In the genomic region with DNA sequence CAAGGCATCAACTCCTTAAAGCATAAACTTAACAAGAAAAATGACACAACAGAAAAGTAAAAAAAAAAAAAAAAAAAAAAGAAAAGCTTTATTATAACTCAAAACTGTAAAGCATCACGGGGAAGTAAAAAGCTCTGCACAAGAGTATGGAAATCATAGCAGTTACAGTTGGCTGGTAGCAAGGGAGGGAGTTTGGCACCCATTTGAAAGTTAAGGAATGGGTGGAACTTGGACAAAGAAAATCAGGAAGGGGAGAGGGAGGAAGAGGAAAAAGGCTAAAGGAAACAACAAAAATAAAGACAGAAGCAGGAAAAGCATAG, we compare ENCODE assay signal across 1 cellular context.
TF ChIP-seq lines count a peak whose summit lies in the region.

No MANE protein-coding gene starts in this region.

TF ChIP-seq in GM23338, 12 proteins besides CTCF, POLR2A, EP300 and RAD21 (continued from another document):
- TF ChIP-seq, protein P1, sequence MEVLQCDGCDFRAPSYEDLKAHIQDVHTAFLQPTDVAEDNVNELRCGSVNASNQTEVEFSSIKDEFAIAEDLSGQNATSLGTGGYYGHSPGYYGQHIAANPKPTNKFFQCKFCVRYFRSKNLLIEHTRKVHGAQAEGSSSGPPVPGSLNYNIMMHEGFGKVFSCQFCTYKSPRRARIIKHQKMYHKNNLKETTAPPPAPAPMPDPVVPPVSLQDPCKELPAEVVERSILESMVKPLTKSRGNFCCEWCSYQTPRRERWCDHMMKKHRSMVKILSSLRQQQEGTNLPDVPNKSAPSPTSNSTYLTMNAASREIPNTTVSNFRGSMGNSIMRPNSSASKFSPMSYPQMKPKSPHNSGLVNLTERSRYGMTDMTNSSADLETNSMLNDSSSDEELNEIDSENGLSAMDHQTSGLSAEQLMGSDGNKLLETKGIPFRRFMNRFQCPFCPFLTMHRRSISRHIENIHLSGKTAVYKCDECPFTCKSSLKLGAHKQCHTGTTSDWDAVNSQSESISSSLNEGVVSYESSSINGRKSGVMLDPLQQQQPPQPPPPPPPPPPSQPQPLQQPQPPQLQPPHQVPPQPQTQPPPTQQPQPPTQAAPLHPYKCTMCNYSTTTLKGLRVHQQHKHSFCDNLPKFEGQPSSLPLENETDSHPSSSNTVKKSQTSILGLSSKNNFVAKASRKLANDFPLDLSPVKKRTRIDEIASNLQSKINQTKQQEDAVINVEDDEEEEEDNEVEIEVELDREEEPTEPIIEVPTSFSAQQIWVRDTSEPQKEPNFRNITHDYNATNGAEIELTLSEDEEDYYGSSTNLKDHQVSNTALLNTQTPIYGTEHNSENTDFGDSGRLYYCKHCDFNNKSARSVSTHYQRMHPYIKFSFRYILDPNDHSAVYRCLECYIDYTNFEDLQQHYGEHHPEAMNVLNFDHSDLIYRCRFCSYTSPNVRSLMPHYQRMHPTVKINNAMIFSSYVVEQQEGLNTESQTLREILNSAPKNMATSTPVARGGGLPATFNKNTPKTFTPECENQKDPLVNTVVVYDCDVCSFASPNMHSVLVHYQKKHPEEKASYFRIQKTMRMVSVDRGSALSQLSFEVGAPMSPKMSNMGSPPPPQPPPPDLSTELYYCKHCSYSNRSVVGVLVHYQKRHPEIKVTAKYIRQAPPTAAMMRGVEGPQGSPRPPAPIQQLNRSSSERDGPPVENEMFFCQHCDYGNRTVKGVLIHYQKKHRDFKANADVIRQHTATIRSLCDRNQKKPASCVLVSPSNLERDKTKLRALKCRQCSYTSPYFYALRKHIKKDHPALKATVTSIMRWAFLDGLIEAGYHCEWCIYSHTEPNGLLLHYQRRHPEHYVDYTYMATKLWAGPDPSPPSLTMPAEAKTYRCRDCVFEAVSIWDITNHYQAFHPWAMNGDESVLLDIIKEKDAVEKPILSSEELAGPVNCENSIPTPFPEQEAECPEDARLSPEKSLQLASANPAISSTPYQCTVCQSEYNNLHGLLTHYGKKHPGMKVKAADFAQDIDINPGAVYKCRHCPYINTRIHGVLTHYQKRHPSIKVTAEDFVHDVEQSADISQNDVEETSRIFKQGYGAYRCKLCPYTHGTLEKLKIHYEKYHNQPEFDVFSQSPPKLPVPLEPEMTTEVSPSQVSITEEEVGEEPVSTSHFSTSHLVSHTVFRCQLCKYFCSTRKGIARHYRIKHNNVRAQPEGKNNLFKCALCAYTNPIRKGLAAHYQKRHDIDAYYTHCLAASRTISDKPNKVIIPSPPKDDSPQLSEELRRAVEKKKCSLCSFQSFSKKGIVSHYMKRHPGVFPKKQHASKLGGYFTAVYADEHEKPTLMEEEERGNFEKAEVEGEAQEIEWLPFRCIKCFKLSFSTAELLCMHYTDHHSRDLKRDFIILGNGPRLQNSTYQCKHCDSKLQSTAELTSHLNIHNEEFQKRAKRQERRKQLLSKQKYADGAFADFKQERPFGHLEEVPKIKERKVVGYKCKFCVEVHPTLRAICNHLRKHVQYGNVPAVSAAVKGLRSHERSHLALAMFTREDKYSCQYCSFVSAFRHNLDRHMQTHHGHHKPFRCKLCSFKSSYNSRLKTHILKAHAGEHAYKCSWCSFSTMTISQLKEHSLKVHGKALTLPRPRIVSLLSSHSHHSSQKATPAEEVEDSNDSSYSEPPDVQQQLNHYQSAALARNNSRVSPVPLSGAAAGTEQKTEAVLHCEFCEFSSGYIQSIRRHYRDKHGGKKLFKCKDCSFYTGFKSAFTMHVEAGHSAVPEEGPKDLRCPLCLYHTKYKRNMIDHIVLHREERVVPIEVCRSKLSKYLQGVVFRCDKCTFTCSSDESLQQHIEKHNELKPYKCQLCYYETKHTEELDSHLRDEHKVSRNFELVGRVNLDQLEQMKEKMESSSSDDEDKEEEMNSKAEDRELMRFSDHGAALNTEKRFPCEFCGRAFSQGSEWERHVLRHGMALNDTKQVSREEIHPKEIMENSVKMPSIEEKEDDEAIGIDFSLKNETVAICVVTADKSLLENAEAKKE (CRISPR knock-in tag; IDR thresholded peaks at IDR 0.05) = no peak
- TF ChIP-seq EZH2 (IDR thresholded peaks at IDR 0.05; ENCODE audit: low read depth, unreplicated experiment) (no peak), STAT1 (IDR thresholded peaks at IDR 0.05; ENCODE audit: unreplicated experiment) (no peak), POLR2AphosphoS5 (IDR thresholded peaks at IDR 0.05; ENCODE audit: low read depth) (no peak), ZNF114 (CRISPR knock-in tag; IDR thresholded peaks at IDR 0.05) (no peak)
- TF ChIP-seq, protein P2, sequence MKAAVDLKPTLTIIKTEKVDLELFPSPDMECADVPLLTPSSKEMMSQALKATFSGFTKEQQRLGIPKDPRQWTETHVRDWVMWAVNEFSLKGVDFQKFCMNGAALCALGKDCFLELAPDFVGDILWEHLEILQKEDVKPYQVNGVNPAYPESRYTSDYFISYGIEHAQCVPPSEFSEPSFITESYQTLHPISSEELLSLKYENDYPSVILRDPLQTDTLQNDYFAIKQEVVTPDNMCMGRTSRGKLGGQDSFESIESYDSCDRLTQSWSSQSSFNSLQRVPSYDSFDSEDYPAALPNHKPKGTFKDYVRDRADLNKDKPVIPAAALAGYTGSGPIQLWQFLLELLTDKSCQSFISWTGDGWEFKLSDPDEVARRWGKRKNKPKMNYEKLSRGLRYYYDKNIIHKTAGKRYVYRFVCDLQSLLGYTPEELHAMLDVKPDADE (IDR thresholded peaks at IDR 0.05) = no peak
